ENCODE assay signal across 19 cellular contexts in genomic region chr16:586047-586644, GRCh38. TPM values are rescaled to one million over a fixed set of nuclear protein-coding genes. Genes with fewer than 3 reads are reported as not detected.
DNase-seq lines count a peak whose midpoint lies in the region; ATAC-seq lines count a peak whose summit lies in the region.
"Had no signal": no experiment of that assay in that cellular context is flagged by ENCODE, and none has a peak within 500 bp of the region (broad histone marks: within the 10 kb centered on the region; RNA-seq: fewer than 3 reads in every experiment).

No MANE protein-coding gene starts in this region.

- H3K27me3 ChIP-seq in BLaER1 (no peaks in the 10 kb centered on the region), GM23248 (replicated peaks; ENCODE audit: insufficient read depth) (no peaks in the 10 kb centered on the region)

- H3K4me3 ChIP-seq in BLaER1 = no peak overlapping the region
- H3K4me3 ChIP-seq in GM23248 = no peak overlapping the region
- H3K4me3 ChIP-seq: mucosa of descending colon had no signal

- H3K27me3 Mint-ChIP-seq in activated naive CD8-positive, alpha-beta T cell treated with anti-CD3 and anti-CD28 coated beads, Interleukin-2, amount 50 U/mL, for 24 hours = no peaks in the 10 kb centered on the region
- no peaks in the 10 kb centered on the region for H3K27me3 Mint-ChIP-seq in naive thymus-derived CD8-positive, alpha-beta T cell
- H3K27me3 Mint-ChIP-seq: T-helper 17 cell, type B pancreatic cell had no signal

- in situ Hi-C loops in GM23248 (cut with MboI) = no loop called here

- H4K20me1 ChIP-seq in BLaER1 (peaks cover 32% of the 10 kb centered on the region), GM23248 (ENCODE audit: insufficient read depth) (no peaks in the 10 kb centered on the region)

- H3K9me3 Mint-ChIP-seq in activated naive CD8-positive, alpha-beta T cell treated with anti-CD3 and anti-CD28 coated beads, Interleukin-2, amount 50 U/mL, for 24 hours = no peaks in the 10 kb centered on the region
- H3K9me3 Mint-ChIP-seq in naive thymus-derived CD8-positive, alpha-beta T cell = no peaks in the 10 kb centered on the region
- H3K9me3 Mint-ChIP-seq: CD8-positive, alpha-beta T cell; endodermal cell; type B pancreatic cell had no signal

- H3F3A ChIP-seq in GM23248 (ENCODE audit: insufficient read depth) = no peaks in the 10 kb centered on the region; the same call in 1 of the 2 replicates

- no peak overlapping the region for H3K9ac ChIP-seq in BLaER1
- no peak overlapping the region for H3K9ac ChIP-seq in GM23248

- peak; percentile 67 for DNase-seq in GM23248
- DNase-seq in activated naive CD8-positive, alpha-beta T cell treated with anti-CD3 and anti-CD28 coated beads, Interleukin-2, amount 50 U/mL, for 24 hours = no peak
- DNase-seq in iris pigment epithelial cell (ENCODE audit: low read depth) = peak; percentile 45
- DNase-seq in NCI-H2107 treated with DMSO at 0.1 percent for 48 hours (lab: John Stamatoyannopoulos, UW; ENCODE audit: unreplicated experiment) = no peak
- no peak for DNase-seq in naive thymus-derived CD8-positive, alpha-beta T cell
- DNase-seq in A172 (ENCODE audit: low spot score) = no peak
- no peak for DNase-seq in cerebellum (ENCODE audit: low spot score)
- DNase-seq: CD8-positive, alpha-beta T cell; GF-D8; kidney glomerular epithelial cell; mucosa of descending colon; NCI-H1694; NCI-H526 treated with DMSO at 0.1 percent for 48 hours; T-helper 17 cell had no signal

- peak overlapping the region; percentile 93; the same call in 1 of the 2 replicates for H3K4me2 ChIP-seq in BLaER1
- H3K4me2 ChIP-seq in GM23248 (ENCODE audit: unreplicated experiment) = no peak overlapping the region

- peaks cover 63% of the 10 kb centered on the region for H3K4me1 ChIP-seq in BLaER1
- 0 out of 2 replicates have a peak, but pooled peaks cover 5% of the 10 kb centered on the region for H3K4me1 ChIP-seq in GM23248 (ENCODE audit: insufficient read depth)

- no peak overlapping the region for H2AFZ ChIP-seq in GM23248

- H3K4me1 Mint-ChIP-seq in activated naive CD8-positive, alpha-beta T cell treated with anti-CD3 and anti-CD28 coated beads, Interleukin-2, amount 50 U/mL, for 24 hours = peaks cover 18% of the 10 kb centered on the region
- peaks cover 13 to 22% (median 17%) of the 10 kb centered on the region in 4 donors for H3K4me1 Mint-ChIP-seq in naive thymus-derived CD8-positive, alpha-beta T cell

- H3K9me3 ChIP-seq in BLaER1 = no peaks in the 10 kb centered on the region
- no peaks in the 10 kb centered on the region for H3K9me3 ChIP-seq in GM23248 (ENCODE audit: low read depth)
- H3K9me3 ChIP-seq: mucosa of descending colon had no signal

- no peak overlapping the region for H3K4me3 Mint-ChIP-seq in activated naive CD8-positive, alpha-beta T cell treated with anti-CD3 and anti-CD28 coated beads, Interleukin-2, amount 50 U/mL, for 24 hours
- H3K4me3 Mint-ChIP-seq in naive thymus-derived CD8-positive, alpha-beta T cell = peak overlapping the region in 1 of 10 donors; percentile 7
- H3K4me3 Mint-ChIP-seq: CD8-positive, alpha-beta T cell; endodermal cell; T-helper 17 cell; type B pancreatic cell had no signal

- ATAC-seq in activated naive CD8-positive, alpha-beta T cell treated with anti-CD3 and anti-CD28 coated beads, Interleukin-2, amount 50 U/mL, for 24 hours = no peak
- ATAC-seq in naive thymus-derived CD8-positive, alpha-beta T cell = no peak
- ATAC-seq: CD8-positive, alpha-beta T cell; mucosa of descending colon; T-helper 17 cell had no signal

- H3K79me2 ChIP-seq in GM23248 (ENCODE audit: insufficient read depth) = peaks cover 24% of the 10 kb centered on the region

- no peaks in the 10 kb centered on the region for H3K9me2 ChIP-seq in GM23248 (ENCODE audit: insufficient read depth)

- H3K36me3 Mint-ChIP-seq in activated naive CD8-positive, alpha-beta T cell treated with anti-CD3 and anti-CD28 coated beads, Interleukin-2, amount 50 U/mL, for 24 hours (ENCODE audit: low read depth) = peaks cover 13% of the 10 kb centered on the region
- no peaks in the 10 kb centered on the region for H3K36me3 Mint-ChIP-seq in naive thymus-derived CD8-positive, alpha-beta T cell

- POLR2A ChIA-PET in naive thymus-derived CD8-positive, alpha-beta T cell (lab: Charles Lee) = interaction anchor here (1.4 to 1.8 kb wide), 2 partner anchors 11 to 19 kb away, joined by 3 to 5 read pairs; partner anchors contain the start of gene NHLRC4

- 21% methylated on average over 14 to 16 of the region's 16 CpGs for WGBS in GM23248 (ENCODE audit: low coverage in 1 of 2, low lambda C conversion rate in 2 of 2, missing lambda C conversion rate in 2 of 2), 2 experiments

- H3K36me3 ChIP-seq in BLaER1 (0 out of 2 replicates have a peak, but pooled peaks cover 5% of the 10 kb centered on the region), GM23248 (ENCODE audit: low read depth) (no peaks in the 10 kb centered on the region)

- H3K27ac Mint-ChIP-seq in activated naive CD8-positive, alpha-beta T cell treated with anti-CD3 and anti-CD28 coated beads, Interleukin-2, amount 50 U/mL, for 24 hours = peak overlapping the region; percentile 11
- peak overlapping the region in 3 of 10 donors; percentile 21 to 76 (median 56) for H3K27ac Mint-ChIP-seq in naive thymus-derived CD8-positive, alpha-beta T cell
- H3K27ac Mint-ChIP-seq: CD8-positive, alpha-beta T cell; endodermal cell; T-helper 17 cell had no signal

- no peak overlapping the region for H3K27ac ChIP-seq in BLaER1
- H3K27ac ChIP-seq in GM23248 = no peak overlapping the region

RNA-seq across cellular contexts. Expression of gene RAB40C, which starts 3.7 kb away (rescaled TPM):
- 18.8 and 28.3 TPM in 2 replicates for total RNA-seq in GM23248 (2014; rRNA removed; shearing (Covaris generic))
- 9.5 TPM in 2 replicates for polyA plus RNA-seq in GM23248 (2016; fragmentation: Nextera tagmentation; extraction: Ambion mirVana)
- total RNA-seq in naive thymus-derived CD8-positive, alpha-beta T cell = 10 to 100 TPM; 18.6 to 19.9 TPM
- 10 to 100 TPM in 1 of 3 donors, 1 to 10 TPM in 2; 5.8 to 14.6 (median 6.2) TPM for polyA plus RNA-seq in naive thymus-derived CD8-positive, alpha-beta T cell
- 16.8 and 20.2 TPM in 2 replicates for total RNA-seq in A172 (2014; rRNA removed; shearing (Covaris generic))
- total RNA-seq in cerebellum = 15.9 TPM

RNA-seq across cellular contexts. Expression of gene PIGQ, which starts 16.4 kb away (rescaled TPM):
- total RNA-seq in GM23248 (2014; rRNA removed; shearing (Covaris generic)) = 35.0 and 43.5 TPM in 2 replicates
- polyA plus RNA-seq in GM23248 (2016; fragmentation: Nextera tagmentation; extraction: Ambion mirVana) = 31.6 and 33.9 TPM in 2 replicates
- total RNA-seq in naive thymus-derived CD8-positive, alpha-beta T cell = 10 to 100 TPM; 55.8 to 59.0 TPM
- polyA plus RNA-seq in naive thymus-derived CD8-positive, alpha-beta T cell = 10 to 100 TPM in 1 of 3 donors, 1 to 10 TPM in 2; 8.8 to 13.4 (median 9.3) TPM
- 76.5 and 77.1 TPM in 2 replicates for total RNA-seq in A172 (2014; rRNA removed; shearing (Covaris generic))
- 28.9 TPM for total RNA-seq in cerebellum

RNA-seq across cellular contexts. Expression of gene NHLRC4, which starts 19.3 kb away (rescaled TPM):
- 0.11 and 0.13 TPM in 2 replicates for total RNA-seq in GM23248 (2014; rRNA removed; shearing (Covaris generic))
- polyA plus RNA-seq in GM23248 (2016; fragmentation: Nextera tagmentation; extraction: Ambion mirVana) = 0.20 TPM in 1 of 2 replicates, not detected in the other
- 1 to 10 TPM; 4.7 to 5.3 TPM for total RNA-seq in naive thymus-derived CD8-positive, alpha-beta T cell
- 1 to 10 TPM; 1.5 to 3.3 (median 1.7) TPM for polyA plus RNA-seq in naive thymus-derived CD8-positive, alpha-beta T cell
- 0.34 TPM in 1 of 2 replicates, not detected in the other for total RNA-seq in A172 (2014; rRNA removed; shearing (Covaris generic))
- total RNA-seq in cerebellum = 0.27 TPM

RNA-seq across cellular contexts. Expression of gene PRR35, which starts 26.0 kb away (rescaled TPM):
- total RNA-seq in GM23248 (2014; rRNA removed; shearing (Covaris generic)) = not detected in 2 replicates
- polyA plus RNA-seq in GM23248 (2016; fragmentation: Nextera tagmentation; extraction: Ambion mirVana) = not detected in 2 replicates
- total RNA-seq in naive thymus-derived CD8-positive, alpha-beta T cell = not detected
- polyA plus RNA-seq in naive thymus-derived CD8-positive, alpha-beta T cell = not detected
- total RNA-seq in A172 (2014; rRNA removed; shearing (Covaris generic)) = not detected in 2 replicates
- total RNA-seq in cerebellum = 2.7 TPM
- total RNA-seq: cardiac septum; CD8-positive, alpha-beta T cell; mucosa of descending colon; posterior vena cava; T-helper 17 cell had no signal

RNA-seq across cellular contexts. Expression of gene WFIKKN1, which starts 44.6 kb away (rescaled TPM):
- not detected in 2 replicates for total RNA-seq in GM23248 (2014; rRNA removed; shearing (Covaris generic))
- polyA plus RNA-seq in GM23248 (2016; fragmentation: Nextera tagmentation; extraction: Ambion mirVana) = not detected in 2 replicates
- total RNA-seq in naive thymus-derived CD8-positive, alpha-beta T cell = under 1 TPM; 0.47 to 0.57 TPM
- under 1 TPM in 1 of 3 donors, not detected in 2; 0.07 TPM for polyA plus RNA-seq in naive thymus-derived CD8-positive, alpha-beta T cell
- 0.24 TPM in 1 of 2 replicates, not detected in the other for total RNA-seq in A172 (2014; rRNA removed; shearing (Covaris generic))
- total RNA-seq in cerebellum = 0.54 TPM

Comparison
In these comparisons a context has a peak if more than half of its experiments do, and no peak if none do; other contexts are left out.
1. DNase-seq: peak in GM23248 (single experiment) and iris pigment epithelial cell (single experiment); none in activated naive CD8-positive, alpha-beta T cell treated with anti-CD3 and anti-CD28 coated beads, Interleukin-2, amount 50 U/mL, for 24 hours (single experiment), NCI-H2107 treated with DMSO at 0.1 percent for 48 hours (single experiment), naive thymus-derived CD8-positive, alpha-beta T cell (0 of 10), A172 (single experiment) and cerebellum (single experiment).